Comparison of ENCODE assay signal across 7 cellular contexts in genomic region chr10:97406493-97406892, GRCh38. TPM values are rescaled to one million over a fixed set of nuclear protein-coding genes. Genes with fewer than 3 reads are reported as not detected.
DNase-seq lines count a peak whose midpoint lies in the region; ATAC-seq and TF ChIP-seq lines count a peak whose summit lies in the region.
"Not testable (repeated sequence)": the region's sequence is repeated elsewhere in the genome, so short reads cannot be mapped to it uniquely, and the experiment has no call there.

No MANE protein-coding gene starts in this region.

- peak overlapping the region in 1 of 2 donors; percentile 56 for H3K4me3 Mint-ChIP-seq in CD14-positive monocyte
- H3K4me3 Mint-ChIP-seq in activated CD4-positive, alpha-beta T cell treated with anti-CD3 and anti-CD28 coated beads for 36 hours; dendritic cell treated with granulocyte-macrophage colony-stimulating factor and Interleukin-4, amounts not matched to agents 40 ng/mL and 50 ng/mL, for 4 days: not testable (repeated sequence)

- H3K9me3 Mint-ChIP-seq in CD14-positive monocyte; activated CD4-positive, alpha-beta T cell treated with anti-CD3 and anti-CD28 coated beads for 36 hours (ENCODE audit: low read depth); dendritic cell treated with granulocyte-macrophage colony-stimulating factor and Interleukin-4, amounts not matched to agents 40 ng/mL and 50 ng/mL, for 4 days: not testable (repeated sequence)

- TF ChIP-seq CTCF in CD14-positive monocyte (IDR thresholded peaks at IDR 0.05); KMS-11 (conservative IDR thresholded peaks at IDR 0.05; ENCODE audit: low read depth, low read length); OCI-LY3 (IDR thresholded peaks at IDR 0.05; ENCODE audit: low read depth, low read length); left lung (IDR thresholded peaks at IDR 0.05); spleen (IDR thresholded peaks at IDR 0.05 in 8 of 11, conservative IDR thresholded peaks at IDR 0.05 in 3 of 11): not testable (repeated sequence)

- peaks cover 25% of the 10 kb centered on the region for H3K4me1 ChIP-seq in KMS-11 (ENCODE audit: low read depth, poor library complexity, severe bottlenecking)
- not testable (repeated sequence) for H3K4me1 ChIP-seq in OCI-LY3 (ENCODE audit: low read length)
- H3K4me1 ChIP-seq in left lung, result peaks cover 0 to 59% of the 10 kb centered on the region in 2 donors
- peaks cover 10 to 60% (median 26%) of the 10 kb centered on the region in 6 donors for H3K4me1 ChIP-seq in spleen

- peaks cover 67% of the 10 kb centered on the region for H3K4me1 Mint-ChIP-seq in CD14-positive monocyte
- not testable (repeated sequence) for H3K4me1 Mint-ChIP-seq in activated CD4-positive, alpha-beta T cell treated with anti-CD3 and anti-CD28 coated beads for 36 hours
- peaks cover 48% of the 10 kb centered on the region for H3K4me1 Mint-ChIP-seq in dendritic cell treated with granulocyte-macrophage colony-stimulating factor and Interleukin-4, amounts not matched to agents 40 ng/mL and 50 ng/mL, for 4 days (ENCODE audit: low read depth)

- not testable (repeated sequence) for H3K27me3 Mint-ChIP-seq in CD14-positive monocyte (ENCODE audit: low read depth in 3 of 3); activated CD4-positive, alpha-beta T cell treated with anti-CD3 and anti-CD28 coated beads for 36 hours; dendritic cell treated with granulocyte-macrophage colony-stimulating factor and Interleukin-4, amounts not matched to agents 40 ng/mL and 50 ng/mL, for 4 days

- H3K4me3 ChIP-seq in KMS-11 (IDR thresholded peaks at IDR 0.05; ENCODE audit: insufficient read depth, low read depth, low read length); left lung: not testable (repeated sequence)
- H3K4me3 ChIP-seq in OCI-LY3 (ENCODE audit: low read length) (peak overlapping the region; percentile 37; the same call in 1 of the 2 replicates), spleen (peak overlapping the region in 1 of 8 donors; percentile 61)

- not testable (repeated sequence) for DNase-seq in CD14-positive monocyte (ENCODE audit: low spot score); activated CD4-positive, alpha-beta T cell treated with anti-CD3 and anti-CD28 coated beads for 36 hours; left lung; spleen

- not testable (repeated sequence) for H3K9ac ChIP-seq in KMS-11; OCI-LY3 (ENCODE audit: low read length)

- POLR2A ChIA-PET in activated CD4-positive, alpha-beta T cell treated with anti-CD3 and anti-CD28 coated beads for 36 hours (lab: Charles Lee), result interaction anchor here (0.6 to 1.5 kb wide), 3 partner anchors 8 to 22 kb away, joined by 3 to 9 read pairs (median 3); no protein-coding TSS in a partner anchor

- H4K20me1 ChIP-seq in KMS-11 (ENCODE audit: insufficient read depth); OCI-LY3 (ENCODE audit: insufficient read depth, low read length): not testable (repeated sequence)

- CTCF ChIA-PET in activated CD4-positive, alpha-beta T cell treated with anti-CD3 and anti-CD28 coated beads for 36 hours (lab: Charles Lee), result interaction anchor here (0.6 to 10.6 kb wide), 14 partner anchors 9 to 129 kb away, joined by 3 to 138 read pairs (median 4); partner anchors contain the start of genes EXOSC1 and PGAM1

- not testable (repeated sequence) for H3K9me3 ChIP-seq in OCI-LY3 (ENCODE audit: insufficient read depth, low read length); left lung; spleen

- peak overlapping the region; percentile 23 for H3K4me2 ChIP-seq in KMS-11
- peak overlapping the region; percentile 88 for H3K4me2 ChIP-seq in OCI-LY3 (ENCODE audit: low read length)

- H3K79me2 ChIP-seq in KMS-11 (ENCODE audit: insufficient read depth, low read depth); OCI-LY3 (ENCODE audit: low read length): not testable (repeated sequence)

- peak overlapping the region; percentile 95 to 99 (median 98) for H3K27ac Mint-ChIP-seq in CD14-positive monocyte
- H3K27ac Mint-ChIP-seq in activated CD4-positive, alpha-beta T cell treated with anti-CD3 and anti-CD28 coated beads for 36 hours, result peak overlapping the region; percentile 51
- peak overlapping the region; percentile 92 for H3K27ac Mint-ChIP-seq in dendritic cell treated with granulocyte-macrophage colony-stimulating factor and Interleukin-4, amounts not matched to agents 40 ng/mL and 50 ng/mL, for 4 days

- not testable (repeated sequence) for H3K27me3 ChIP-seq in KMS-11 (ENCODE audit: insufficient read depth, low read depth); OCI-LY3 (ENCODE audit: low read depth, low read length); left lung; spleen (replicated peaks in 1 of 7)

- H2AFZ ChIP-seq in KMS-11 (ENCODE audit: low read depth) (peak overlapping the region; percentile 88), OCI-LY3 (ENCODE audit: low read depth, low read length) (peak overlapping the region; percentile 30; the same call in 1 of the 2 replicates)

- WGBS in spleen, 5 donors, result 49 to 80% (median 70%) methylated on average over 7 of the region's 7 CpGs

- TF ChIP-seq POLR2A in spleen (IDR thresholded peaks at IDR 0.05), result not testable (repeated sequence)

- not testable (repeated sequence) for H3K36me3 Mint-ChIP-seq in CD14-positive monocyte; activated CD4-positive, alpha-beta T cell treated with anti-CD3 and anti-CD28 coated beads for 36 hours (ENCODE audit: low read depth); dendritic cell treated with granulocyte-macrophage colony-stimulating factor and Interleukin-4, amounts not matched to agents 40 ng/mL and 50 ng/mL, for 4 days (ENCODE audit: low read depth)

- not testable (repeated sequence) for ATAC-seq in activated CD4-positive, alpha-beta T cell treated with anti-CD3 and anti-CD28 coated beads for 36 hours; left lung

- H3K36me3 ChIP-seq in KMS-11 (ENCODE audit: insufficient read depth); OCI-LY3 (replicated peaks; ENCODE audit: low read depth, low read length); left lung; spleen: not testable (repeated sequence)

- intact Hi-C loops in CD14-positive monocyte (cut with micrococcal nuclease), result loop anchor here in 1 of 2 donors (5.0 kb wide), 1 partner anchor 91 kb away; the partner anchor contains the start of genes MMS19 and UBTD1
- intact Hi-C loops in activated CD4-positive, alpha-beta T cell treated with anti-CD3 and anti-CD28 coated beads for 36 hours (cut with DNase I, micrococcal nuclease), result loop anchor here in 1 of 2 experiments (5.0 kb wide), 1 partner anchor 56 kb away; no protein-coding TSS in a partner anchor
- intact Hi-C loops in dendritic cell treated with granulocyte-macrophage colony-stimulating factor and Interleukin-4, amounts not matched to agents 40 ng/mL and 50 ng/mL, for 4 days (cut with micrococcal nuclease), result loop anchor here (10.0 kb wide), 2 partner anchors 72 to 88 kb away; partner anchors contain the start of genes FRAT2, MMS19 and UBTD1
- intact Hi-C loops in left lung (cut with DNase I); spleen (cut with DNase I; ENCODE audit: low total_unique reads): not testable (repeated sequence)

- H3K27ac ChIP-seq in KMS-11; OCI-LY3 (ENCODE audit: low read length): not testable (repeated sequence)
- peak overlapping the region; percentile 13 to 94 for H3K27ac ChIP-seq in left lung
- H3K27ac ChIP-seq in spleen, result peak overlapping the region in 7 of 8 donors; percentile 76 to 91 (median 89)

RNA-seq across cellular contexts. Expression of gene RRP12, which starts 5.4 kb away (rescaled TPM):
- polyA plus RNA-seq in CD14-positive monocyte (10 to 100 TPM; 31.0 to 44.3 TPM), spleen (10 to 100 TPM; 12.3 to 30.3 (median 25.1) TPM)
- total RNA-seq in activated CD4-positive, alpha-beta T cell treated with anti-CD3 and anti-CD28 coated beads for 36 hours, result 10 to 100 TPM; 45.9 to 49.4 TPM
- total RNA-seq in left lung (10 to 100 TPM; 21.2 to 40.4 TPM), spleen (10 to 100 TPM; 13.4 to 51.4 (median 24.6) TPM)

RNA-seq across cellular contexts. Expression of gene PGAM1, which starts 19.5 kb away (rescaled TPM):
- polyA plus RNA-seq in CD14-positive monocyte (100 to 1,000 TPM; 498 to 749 TPM), spleen (100 to 1,000 TPM in 1 of 3 donors, 10 to 100 TPM in 2; 51.4 to 146 (median 98.8) TPM)
- 1,000 to 10,000 TPM; 1,151 to 1,499 TPM for total RNA-seq in activated CD4-positive, alpha-beta T cell treated with anti-CD3 and anti-CD28 coated beads for 36 hours
- total RNA-seq in left lung (100 to 1,000 TPM; 209 to 236 TPM), spleen (100 to 1,000 TPM; 144 to 235 (median 197) TPM)

RNA-seq across cellular contexts. Expression of gene EXOSC1, which starts 39.3 kb away (rescaled TPM):
- polyA plus RNA-seq in CD14-positive monocyte, result 10 to 100 TPM; 55.8 to 60.6 TPM
- 10 to 100 TPM; 52.3 to 54.2 TPM for total RNA-seq in activated CD4-positive, alpha-beta T cell treated with anti-CD3 and anti-CD28 coated beads for 36 hours
- 10 to 100 TPM; 27.2 to 30.4 TPM for total RNA-seq in left lung
- 10 to 100 TPM; 28.7 to 38.2 (median 33.8) TPM for total RNA-seq in spleen
- 10 to 100 TPM; 42.1 to 50.5 (median 49.4) TPM for polyA plus RNA-seq in spleen

RNA-seq across cellular contexts. Expression of gene ZDHHC16, which starts 39.5 kb away (rescaled TPM):
- 10 to 100 TPM; 24.1 to 26.4 TPM for polyA plus RNA-seq in CD14-positive monocyte
- 10 to 100 TPM; 34.6 to 42.8 TPM for total RNA-seq in activated CD4-positive, alpha-beta T cell treated with anti-CD3 and anti-CD28 coated beads for 36 hours
- total RNA-seq in left lung, result 10 to 100 TPM; 61.5 to 65.2 TPM
- total RNA-seq in spleen, result 10 to 100 TPM; 23.6 to 26.1 (median 25.1) TPM
- 10 to 100 TPM; 14.0 to 20.1 (median 15.7) TPM for polyA plus RNA-seq in spleen

Comparison
In these comparisons a context has a peak if more than half of its experiments do, and no peak if none do; other contexts are left out.
1. RNA of gene PGAM1, which starts 19.5 kb away (total RNA-seq): 1,151 to 1,499 TPM in activated CD4-positive, alpha-beta T cell treated with anti-CD3 and anti-CD28 coated beads for 36 hours; 209 to 236 TPM in left lung and 144 to 235 TPM in spleen; every median in the first group is over 4 times any median in the second.
2. Peak in every context shown above with its lines, with median percentiles within 50 percentile points of each other: H3K27ac Mint-ChIP-seq.